ENCODE assay signal across 1 cellular context in the genomic region with DNA sequence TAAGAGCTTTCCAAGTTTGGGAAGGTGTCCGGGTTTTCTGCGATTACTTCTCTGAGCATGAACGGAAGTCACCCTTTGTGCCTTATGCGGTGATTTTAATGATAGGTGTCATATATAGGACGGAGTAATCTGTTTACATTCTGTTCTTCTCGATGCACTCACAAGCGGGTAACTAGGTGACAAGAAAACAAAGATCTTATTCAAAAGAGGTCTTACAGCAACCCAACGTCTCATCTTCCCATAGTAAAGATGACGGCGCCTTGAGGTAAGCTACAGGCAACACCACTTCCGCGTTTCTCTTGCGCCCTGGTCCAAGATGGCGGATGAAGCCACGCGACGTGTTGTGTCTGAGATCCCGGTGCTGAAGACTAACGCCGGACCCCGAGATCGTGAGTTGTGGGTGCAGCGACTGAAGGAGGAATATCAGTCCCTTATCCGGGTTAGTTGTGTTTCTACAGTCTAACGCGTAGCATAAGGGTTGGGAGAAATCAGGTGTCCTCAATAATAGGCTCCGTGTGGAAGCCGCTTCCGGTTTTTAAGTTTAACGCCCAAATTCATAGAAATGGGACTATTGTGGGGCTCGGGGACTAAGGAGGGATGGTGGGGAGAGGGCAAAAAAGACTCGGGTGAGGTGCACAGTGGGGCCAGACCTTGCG.
TF ChIP-seq lines count a peak whose summit lies in the region.

UFC1 (plus strand) TSS at position 297 of the 656 bp plus-strand sequence; CDS start at position 317, 20 bp downstream.

TF ChIP-seq in HepG2, 621 proteins besides CTCF, POLR2A, EP300 and RAD21 (continued from another document and continues in another):
- 0 out of 2 replicates have a peak, but pooled peaks have one; percentile 29 for TF ChIP-seq HNF1A (IDR thresholded peaks at IDR 0.05; ENCODE audit: low read depth)
- no peak for TF ChIP-seq HNF1A (CRISPR knock-in tag; IDR thresholded peaks at IDR 0.05; ENCODE audit: borderline replicate concordance)
- TF ChIP-seq SMC3 (IDR thresholded peaks at IDR 0.05; ENCODE audit: low read length): no peak
- peak; percentile 56 for TF ChIP-seq GABPA (IDR thresholded peaks at IDR 0.05; ENCODE audit: low read depth, low read length)
- TF ChIP-seq GABPA (CRISPR knock-in tag; IDR thresholded peaks at IDR 0.05; ENCODE audit: low read depth): peak; percentile 98
- TF ChIP-seq ZNF232 (CRISPR knock-in tag; IDR thresholded peaks at IDR 0.05; ENCODE audit: borderline replicate concordance): peak; percentile 77; the same call in 1 of the 2 replicates
- TF ChIP-seq ZBTB44 (CRISPR knock-in tag; IDR thresholded peaks at IDR 0.05): no peak
- peak; percentile 73 for TF ChIP-seq ZNF331 (CRISPR knock-in tag; IDR thresholded peaks at IDR 0.05)
- TF ChIP-seq MXD4 (CRISPR knock-in tag; IDR thresholded peaks at IDR 0.05): no peak; the same call in 1 of the 2 replicates
- no peak for TF ChIP-seq ZNF546 (CRISPR knock-in tag; conservative IDR thresholded peaks at IDR 0.05)
- TF ChIP-seq ZNF446 (CRISPR knock-in tag; IDR thresholded peaks at IDR 0.05): 0 out of 2 replicates have a peak, but pooled peaks have one; percentile 49
- TF ChIP-seq HNRNPH1 (optimal IDR thresholded peaks at IDR 0.05; ENCODE audit: low read depth, low read length): peak; percentile 44
- peak; percentile 35 for TF ChIP-seq RXRB (CRISPR knock-in tag; IDR thresholded peaks at IDR 0.05; ENCODE audit: borderline replicate concordance)
- TF ChIP-seq KLF16 (CRISPR knock-in tag; IDR thresholded peaks at IDR 0.05): peak in 1 of 2 experiments; percentile 70; a peak in 1 of 4 replicates
- TF ChIP-seq, protein P1, sequence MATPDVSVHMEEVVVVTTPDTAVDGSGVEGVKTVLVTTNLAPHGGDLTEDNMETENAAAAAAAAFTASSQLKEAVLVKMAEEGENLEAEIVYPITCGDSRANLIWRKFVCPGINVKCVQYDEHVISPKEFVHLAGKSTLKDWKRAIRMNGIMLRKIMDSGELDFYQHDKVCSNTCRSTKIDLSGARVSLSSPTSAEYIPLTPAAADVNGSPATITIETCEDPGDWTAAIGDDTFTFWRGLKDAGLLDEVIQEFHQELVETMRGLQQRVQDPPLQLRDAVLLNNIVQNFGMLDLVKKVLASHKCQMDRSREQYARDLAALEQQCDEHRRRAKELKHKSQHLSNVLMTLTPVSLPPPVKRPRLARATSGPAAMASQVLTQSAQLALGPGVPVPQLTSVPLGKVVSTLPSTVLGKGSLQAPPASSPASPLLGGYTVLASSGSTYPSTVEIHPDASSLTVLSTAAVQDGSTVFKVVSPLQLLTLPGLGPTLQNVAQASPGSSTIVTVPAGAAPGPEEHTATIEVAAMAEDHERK (CRISPR knock-in tag; IDR thresholded peaks at IDR 0.05; ENCODE audit: low read depth): no peak
- peak; percentile 95 for TF ChIP-seq TAF1 (CRISPR knock-in tag; IDR thresholded peaks at IDR 0.05)
- TF ChIP-seq PCBP2 (optimal IDR thresholded peaks at IDR 0.05; ENCODE audit: low read depth, low read length, poor library complexity, severe bottlenecking): no peak
- TF ChIP-seq HMGXB4 (CRISPR knock-in tag; IDR thresholded peaks at IDR 0.05; ENCODE audit: borderline replicate concordance in 1 of 2, low read depth in 1 of 2): peak; percentile 85 to 89
- peak; percentile 57 for TF ChIP-seq GATAD2A (CRISPR knock-in tag; IDR thresholded peaks at IDR 0.05)
- peak; percentile 28; the same call in 1 of the 2 replicates for TF ChIP-seq ZNF614 (CRISPR knock-in tag; IDR thresholded peaks at IDR 0.05; ENCODE audit: borderline replicate concordance)
- TF ChIP-seq ZNF556 (CRISPR knock-in tag; IDR thresholded peaks at IDR 0.05; ENCODE audit: borderline replicate concordance): peak; percentile 31; the same call in 1 of the 2 replicates
- TF ChIP-seq ZSCAN29 (CRISPR knock-in tag; conservative IDR thresholded peaks at IDR 0.05): 0 out of 2 replicates have a peak, but pooled peaks have one; percentile 69
- peak; percentile 78; the same call in 1 of the 2 replicates for TF ChIP-seq NR2C2 (CRISPR knock-in tag; IDR thresholded peaks at IDR 0.05; ENCODE audit: borderline replicate concordance)
- TF ChIP-seq, protein P2, sequence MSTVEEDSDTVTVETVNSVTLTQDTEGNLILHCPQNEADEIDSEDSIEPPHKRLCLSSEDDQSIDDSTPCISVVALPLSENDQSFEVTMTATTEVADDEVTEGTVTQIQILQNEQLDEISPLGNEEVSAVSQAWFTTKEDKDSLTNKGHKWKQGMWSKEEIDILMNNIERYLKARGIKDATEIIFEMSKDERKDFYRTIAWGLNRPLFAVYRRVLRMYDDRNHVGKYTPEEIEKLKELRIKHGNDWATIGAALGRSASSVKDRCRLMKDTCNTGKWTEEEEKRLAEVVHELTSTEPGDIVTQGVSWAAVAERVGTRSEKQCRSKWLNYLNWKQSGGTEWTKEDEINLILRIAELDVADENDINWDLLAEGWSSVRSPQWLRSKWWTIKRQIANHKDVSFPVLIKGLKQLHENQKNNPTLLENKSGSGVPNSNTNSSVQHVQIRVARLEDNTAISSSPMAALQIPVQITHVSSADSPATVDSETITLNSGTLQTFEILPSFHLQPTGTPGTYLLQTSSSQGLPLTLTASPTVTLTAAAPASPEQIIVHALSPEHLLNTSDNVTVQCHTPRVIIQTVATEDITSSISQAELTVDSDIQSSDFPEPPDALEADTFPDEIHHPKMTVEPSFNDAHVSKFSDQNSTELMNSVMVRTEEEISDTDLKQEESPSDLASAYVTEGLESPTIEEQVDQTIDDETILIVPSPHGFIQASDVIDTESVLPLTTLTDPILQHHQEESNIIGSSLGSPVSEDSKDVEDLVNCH (CRISPR knock-in tag; IDR thresholded peaks at IDR 0.05): no peak
- peak; percentile 41; the same call in 1 of the 2 replicates for TF ChIP-seq ZNF615 (CRISPR knock-in tag; IDR thresholded peaks at IDR 0.05; ENCODE audit: borderline replicate concordance)
- 0 out of 2 replicates have a peak, but pooled peaks have one; percentile 38 for TF ChIP-seq SRF (IDR thresholded peaks at IDR 0.05; ENCODE audit: low read depth, low read length)
- TF ChIP-seq ELF1 (CRISPR knock-in tag; IDR thresholded peaks at IDR 0.05): peak; percentile 98
- TF ChIP-seq ZBTB8A (CRISPR knock-in tag; IDR thresholded peaks at IDR 0.05; ENCODE audit: borderline replicate concordance, low read depth): 0 out of 2 replicates have a peak, but pooled peaks have one; percentile 55
- TF ChIP-seq, protein P3, sequence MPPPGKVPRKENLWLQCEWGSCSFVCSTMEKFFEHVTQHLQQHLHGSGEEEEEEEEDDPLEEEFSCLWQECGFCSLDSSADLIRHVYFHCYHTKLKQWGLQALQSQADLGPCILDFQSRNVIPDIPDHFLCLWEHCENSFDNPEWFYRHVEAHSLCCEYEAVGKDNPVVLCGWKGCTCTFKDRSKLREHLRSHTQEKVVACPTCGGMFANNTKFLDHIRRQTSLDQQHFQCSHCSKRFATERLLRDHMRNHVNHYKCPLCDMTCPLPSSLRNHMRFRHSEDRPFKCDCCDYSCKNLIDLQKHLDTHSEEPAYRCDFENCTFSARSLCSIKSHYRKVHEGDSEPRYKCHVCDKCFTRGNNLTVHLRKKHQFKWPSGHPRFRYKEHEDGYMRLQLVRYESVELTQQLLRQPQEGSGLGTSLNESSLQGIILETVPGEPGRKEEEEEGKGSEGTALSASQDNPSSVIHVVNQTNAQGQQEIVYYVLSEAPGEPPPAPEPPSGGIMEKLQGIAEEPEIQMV (CRISPR knock-in tag; IDR thresholded peaks at IDR 0.05; ENCODE audit: low read depth): 0 out of 2 replicates have a peak, but pooled peaks have one; percentile 55
- no peak for TF ChIP-seq ZNF816 (CRISPR knock-in tag; IDR thresholded peaks at IDR 0.05; ENCODE audit: borderline replicate concordance)
- TF ChIP-seq MAFG (CRISPR knock-in tag; IDR thresholded peaks at IDR 0.05): no peak
- TF ChIP-seq, protein P4, sequence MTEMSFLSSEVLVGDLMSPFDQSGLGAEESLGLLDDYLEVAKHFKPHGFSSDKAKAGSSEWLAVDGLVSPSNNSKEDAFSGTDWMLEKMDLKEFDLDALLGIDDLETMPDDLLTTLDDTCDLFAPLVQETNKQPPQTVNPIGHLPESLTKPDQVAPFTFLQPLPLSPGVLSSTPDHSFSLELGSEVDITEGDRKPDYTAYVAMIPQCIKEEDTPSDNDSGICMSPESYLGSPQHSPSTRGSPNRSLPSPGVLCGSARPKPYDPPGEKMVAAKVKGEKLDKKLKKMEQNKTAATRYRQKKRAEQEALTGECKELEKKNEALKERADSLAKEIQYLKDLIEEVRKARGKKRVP (CRISPR knock-in tag; IDR thresholded peaks at IDR 0.05): peak in 1 of 2 experiments; percentile 69; a peak in 2 of 4 replicates
- no peak for TF ChIP-seq NFE2L1 (CRISPR knock-in tag; IDR thresholded peaks at IDR 0.05; ENCODE audit: borderline replicate concordance)
- no peak for TF ChIP-seq ZNF607 (CRISPR knock-in tag; IDR thresholded peaks at IDR 0.05; ENCODE audit: borderline replicate concordance)
- peak; percentile 66; the same call in 1 of the 2 replicates for TF ChIP-seq POGZ (CRISPR knock-in tag; IDR thresholded peaks at IDR 0.05)
- peak; percentile 88 for TF ChIP-seq KMT2B (CRISPR knock-in tag; IDR thresholded peaks at IDR 0.05)
- 0 out of 2 replicates have a peak, but pooled peaks have one; percentile 27 for TF ChIP-seq ZSCAN9 (CRISPR knock-in tag; IDR thresholded peaks at IDR 0.05; ENCODE audit: borderline replicate concordance)
- peak; percentile 48; the same call in 1 of the 2 replicates for TF ChIP-seq ZNF143 (CRISPR knock-in tag; IDR thresholded peaks at IDR 0.05)
- 0 out of 2 replicates have a peak, but pooled peaks have one; percentile 47 for TF ChIP-seq ZNF280D (CRISPR knock-in tag; IDR thresholded peaks at IDR 0.05)
- peak; percentile 62; the same call in 1 of the 2 replicates for TF ChIP-seq TBX2 (CRISPR knock-in tag; IDR thresholded peaks at IDR 0.05; ENCODE audit: borderline replicate concordance)
- peak; percentile 32; the same call in 1 of the 2 replicates for TF ChIP-seq JDP2 (CRISPR knock-in tag; IDR thresholded peaks at IDR 0.05; ENCODE audit: borderline replicate concordance)
